ENCODE assay signal across 33 cellular contexts in the genomic region with DNA sequence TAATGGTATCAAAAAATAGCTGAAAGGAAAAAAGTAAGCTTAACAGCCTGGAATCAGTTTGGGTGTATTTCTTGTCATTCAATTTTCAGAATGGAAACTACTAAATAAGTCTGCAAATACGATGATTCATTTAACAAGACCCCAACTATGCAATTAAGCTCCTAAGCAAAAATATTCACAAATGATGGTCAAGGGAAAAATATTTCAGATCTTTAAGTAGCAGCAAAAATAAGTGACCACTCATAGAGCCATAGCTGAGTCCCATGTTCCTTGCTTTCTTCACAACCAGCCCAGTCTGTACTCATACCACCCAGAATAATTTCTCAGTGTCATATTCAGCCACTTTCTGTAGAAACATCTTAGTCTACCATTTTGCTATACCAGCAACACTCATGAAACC.
"Had no signal": no experiment of that assay in that cellular context is flagged by ENCODE, and none has a peak within 500 bp of the region (broad histone marks: within the 10 kb centered on the region; RNA-seq: fewer than 3 reads in every experiment).

No MANE protein-coding gene starts in this region.

- H3K27me3 ChIP-seq: brain microvascular endothelial cell had no signal

- H2AFZ ChIP-seq: PC-9 had no signal

- H3K4me3 ChIP-seq: PC-9 had no signal

- DNase-seq: activated CD4-positive, alpha-beta T cell treated with anti-CD3 and anti-CD28 coated beads, Interleukin-2, amount 10 ng/mL, durations not matched to agents 24 days and 14 days; activated CD4-positive, alpha-beta T cell treated with anti-CD3 and anti-CD28 coated beads, Interleukin-2, amount 50 U/mL, for 4 hours; activated CD8-positive, alpha-beta T cell treated with anti-CD3 and anti-CD28 coated beads for 36 hours; activated effector memory CD4-positive, alpha-beta T cell treated with anti-CD3 and anti-CD28 coated beads, Interleukin-2, amount 50 U/mL, for 16 hours; activated naive CD4-positive, alpha-beta T cell; activated naive CD4-positive, alpha-beta T cell treated with anti-CD3 and anti-CD28 coated beads, Interleukin-2, amount 50 U/mL, for 16 hours; activated naive CD8-positive, alpha-beta T cell treated with anti-CD3 and anti-CD28 coated beads for 36 hours; activated T-cell treated with anti-CD3 and anti-CD28 coated beads, Interleukin-2, amount 50 U/mL, for 1 hour; activated T-cell treated with anti-CD3 and anti-CD28 coated beads, Interleukin-2, amount 50 U/mL, for 72 hours; amniotic stem cell; aorta; brain microvascular endothelial cell; central memory CD4-positive, alpha-beta T cell; MM.1S; MV-4-11; NCI-H1092; NCI-H1417; NCI-H146; NCI-H187; NCI-H2029 treated with DMSO at 0.1 percent for 48 hours; NCI-H2107; NCI-H2171; NCI-H510A; NCI-H526; NCI-H748 treated with DMSO at 0.1 percent for 48 hours; NK-92 treated with Interleukin-12 subunit alpha and Interleukin-12 subunit beta, amount 100 ng/mL, for 24 hours; PC-9; SIG-M5; T1000 had no signal

- FAIRE-seq: RCC 7860 had no signal

- H3K27ac ChIP-seq: brain microvascular endothelial cell, RWPE1 had no signal

- ATAC-seq: activated CD8-positive, alpha-beta T cell treated with anti-CD3 and anti-CD28 coated beads for 36 hours; activated T-cell treated with anti-CD3 and anti-CD28 coated beads, Interleukin-2, amount 50 U/mL, for 72 hours; activated T-helper 17 cell treated with anti-CD3 and anti-CD28 coated beads, Interleukin-2, amount 50 U/mL, for 72 hours; Right ventricle myocardium inferior had no signal

- H3K36me3 ChIP-seq: brain microvascular endothelial cell had no signal
